In the genomic region with DNA sequence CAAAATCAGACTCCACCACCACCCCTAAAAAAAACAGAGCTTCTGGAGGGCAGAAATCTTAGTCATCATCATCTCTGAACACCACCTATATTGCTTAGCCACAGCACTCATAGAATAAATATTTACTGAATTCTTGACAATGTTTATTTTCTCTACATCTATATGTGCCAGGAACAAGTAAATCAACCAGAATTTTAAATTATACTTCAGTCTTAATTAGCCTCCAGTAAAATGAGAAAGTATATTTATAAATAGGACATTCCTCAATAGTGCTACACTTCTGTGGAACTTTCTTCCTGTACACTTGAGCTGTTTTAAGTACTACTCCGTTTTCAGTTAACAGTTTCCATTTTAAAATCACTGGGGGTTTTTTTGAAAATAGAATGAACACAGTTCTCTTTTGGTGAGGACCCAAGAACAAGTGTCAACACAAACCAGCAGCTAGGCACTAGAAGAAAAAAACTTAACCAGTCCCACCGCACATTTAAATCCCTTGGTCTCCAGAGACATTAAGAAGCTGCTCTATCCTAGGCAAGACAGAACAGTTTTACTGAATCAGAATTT, we compare ENCODE assay signal across 1 cellular context.
TF ChIP-seq lines count a peak whose summit lies in the region.

No MANE protein-coding gene starts in this region.

TF ChIP-seq in SK-N-SH, 30 proteins besides CTCF, POLR2A, EP300 and RAD21 (continued from another document):
- TF ChIP-seq, protein P1, sequence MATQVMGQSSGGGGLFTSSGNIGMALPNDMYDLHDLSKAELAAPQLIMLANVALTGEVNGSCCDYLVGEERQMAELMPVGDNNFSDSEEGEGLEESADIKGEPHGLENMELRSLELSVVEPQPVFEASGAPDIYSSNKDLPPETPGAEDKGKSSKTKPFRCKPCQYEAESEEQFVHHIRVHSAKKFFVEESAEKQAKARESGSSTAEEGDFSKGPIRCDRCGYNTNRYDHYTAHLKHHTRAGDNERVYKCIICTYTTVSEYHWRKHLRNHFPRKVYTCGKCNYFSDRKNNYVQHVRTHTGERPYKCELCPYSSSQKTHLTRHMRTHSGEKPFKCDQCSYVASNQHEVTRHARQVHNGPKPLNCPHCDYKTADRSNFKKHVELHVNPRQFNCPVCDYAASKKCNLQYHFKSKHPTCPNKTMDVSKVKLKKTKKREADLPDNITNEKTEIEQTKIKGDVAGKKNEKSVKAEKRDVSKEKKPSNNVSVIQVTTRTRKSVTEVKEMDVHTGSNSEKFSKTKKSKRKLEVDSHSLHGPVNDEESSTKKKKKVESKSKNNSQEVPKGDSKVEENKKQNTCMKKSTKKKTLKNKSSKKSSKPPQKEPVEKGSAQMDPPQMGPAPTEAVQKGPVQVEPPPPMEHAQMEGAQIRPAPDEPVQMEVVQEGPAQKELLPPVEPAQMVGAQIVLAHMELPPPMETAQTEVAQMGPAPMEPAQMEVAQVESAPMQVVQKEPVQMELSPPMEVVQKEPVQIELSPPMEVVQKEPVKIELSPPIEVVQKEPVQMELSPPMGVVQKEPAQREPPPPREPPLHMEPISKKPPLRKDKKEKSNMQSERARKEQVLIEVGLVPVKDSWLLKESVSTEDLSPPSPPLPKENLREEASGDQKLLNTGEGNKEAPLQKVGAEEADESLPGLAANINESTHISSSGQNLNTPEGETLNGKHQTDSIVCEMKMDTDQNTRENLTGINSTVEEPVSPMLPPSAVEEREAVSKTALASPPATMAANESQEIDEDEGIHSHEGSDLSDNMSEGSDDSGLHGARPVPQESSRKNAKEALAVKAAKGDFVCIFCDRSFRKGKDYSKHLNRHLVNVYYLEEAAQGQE (IDR thresholded peaks at IDR 0.05; ENCODE audit: low read depth, low read length) = no peak
- TF ChIP-seq YY1 (IDR thresholded peaks at IDR 0.05; ENCODE audit: low read depth) (no peak), NRF1 (IDR thresholded peaks at IDR 0.05; ENCODE audit: low read depth, low read length) (no peak), TCF12 (IDR thresholded peaks at IDR 0.05) (no peak), GATA2 (CRISPR knock-in tag; IDR thresholded peaks at IDR 0.05) (no peak), POLR2AphosphoS5 (IDR thresholded peaks at IDR 0.05; ENCODE audit: low read depth, low read length) (no peak), TAF1 (IDR thresholded peaks at IDR 0.05; ENCODE audit: borderline replicate concordance, low read depth, low read length) (no peak)
- TF ChIP-seq, protein P2, sequence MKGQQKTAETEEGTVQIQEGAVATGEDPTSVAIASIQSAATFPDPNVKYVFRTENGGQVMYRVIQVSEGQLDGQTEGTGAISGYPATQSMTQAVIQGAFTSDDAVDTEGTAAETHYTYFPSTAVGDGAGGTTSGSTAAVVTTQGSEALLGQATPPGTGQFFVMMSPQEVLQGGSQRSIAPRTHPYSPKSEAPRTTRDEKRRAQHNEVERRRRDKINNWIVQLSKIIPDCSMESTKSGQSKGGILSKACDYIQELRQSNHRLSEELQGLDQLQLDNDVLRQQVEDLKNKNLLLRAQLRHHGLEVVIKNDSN (IDR thresholded peaks at IDR 0.05; ENCODE audit: borderline replicate concordance, low read depth) = no peak
